In the genomic region with DNA sequence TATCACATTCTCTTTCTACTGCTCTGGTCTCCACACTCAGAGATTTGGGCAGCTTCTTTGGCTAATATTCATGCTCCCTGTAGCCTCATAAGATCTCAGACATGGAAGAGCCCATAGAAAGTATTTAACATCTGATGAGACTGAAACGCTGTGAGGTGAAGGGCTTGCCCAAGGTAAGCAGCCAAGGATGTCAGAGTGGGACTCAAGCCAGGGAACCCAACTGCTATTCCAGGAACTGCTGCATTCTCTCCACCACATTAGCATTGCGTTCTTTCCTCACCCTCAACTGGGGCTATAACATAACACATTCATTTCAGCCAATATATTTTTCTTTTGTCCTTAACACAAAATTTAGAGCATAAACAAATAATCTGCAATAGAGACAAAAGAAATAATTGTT, we compare ENCODE assay signal across 15 cellular contexts. TPM values are rescaled to one million over a fixed set of nuclear protein-coding genes. Genes with fewer than 3 reads are reported as not detected.
DNase-seq lines count a peak whose midpoint lies in the region; ATAC-seq and TF ChIP-seq lines count a peak whose summit lies in the region.
"Had no signal": no experiment of that assay in that cellular context is flagged by ENCODE, and none has a peak within 500 bp of the region (broad histone marks: within the 10 kb centered on the region; RNA-seq: fewer than 3 reads in every experiment).

No MANE protein-coding gene starts in this region.

- CTCF ChIA-PET in HEK293T (lab: Yijun Ruan, JAX): interaction anchor here (0.6 to 1.1 kb wide), 3 partner anchors 9 to 495 kb away, joined by 3 to 4 read pairs (median 3); no protein-coding TSS in a partner anchor

- H3K9me3 Mint-ChIP-seq in activated T-cell treated with anti-CD3 and anti-CD28 coated beads, Interleukin-2, amount 50 U/mL, for 4 hours: no peaks in the 10 kb centered on the region
- H3K9me3 Mint-ChIP-seq in brain: no peaks in the 10 kb centered on the region

- peak overlapping the region; percentile 83 for H3K4me3 Mint-ChIP-seq in activated T-cell treated with anti-CD3 and anti-CD28 coated beads, Interleukin-2, amount 50 U/mL, for 4 hours
- peak overlapping the region in 3 of 5 experiments; percentile 28 to 92 (median 39) for H3K4me3 Mint-ChIP-seq in brain

- no peak for TF ChIP-seq POLR2A in suprapubic skin (IDR thresholded peaks at IDR 0.05)

- H3K9me3 ChIP-seq in lung (ENCODE audit: control insufficient read depth in 2 of 2, insufficient read depth in 1 of 2, low read length in 1 of 2) (no peaks in the 10 kb centered on the region), suprapubic skin (no peaks in the 10 kb centered on the region)
- H3K9me3 ChIP-seq: A549, pancreas had no signal

- H3K36me3 ChIP-seq in lung (ENCODE audit: control insufficient read depth in 2 of 2, insufficient read depth in 2 of 2, low read length in 2 of 2): no peaks in the 10 kb centered on the region
- peaks cover 7% of the 10 kb centered on the region for H3K36me3 ChIP-seq in suprapubic skin
- H3K36me3 ChIP-seq: pancreas had no signal

- TF ChIP-seq CTCF in brain (conservative IDR thresholded peaks at IDR 0.05) (no peak), lung (IDR thresholded peaks at IDR 0.05; ENCODE audit: control extremely low read depth, extremely low read depth) (no peak), suprapubic skin (IDR thresholded peaks at IDR 0.05) (no peak)

- no peaks in the 10 kb centered on the region for H3K36me3 Mint-ChIP-seq in activated T-cell treated with anti-CD3 and anti-CD28 coated beads, Interleukin-2, amount 50 U/mL, for 4 hours (ENCODE audit: insufficient read depth)
- no peaks in the 10 kb centered on the region for H3K36me3 Mint-ChIP-seq in brain

- no peak overlapping the region for H3K27ac Mint-ChIP-seq in brain

- TF ChIP-seq EP300 in suprapubic skin (IDR thresholded peaks at IDR 0.05): no peak

- H3K27ac ChIP-seq in lung (ENCODE audit: low read depth in 1 of 2, low read length in 1 of 2) (peak overlapping the region; percentile 9 to 34), suprapubic skin (no peak overlapping the region)
- H3K27ac ChIP-seq: A549, GM23248, pancreas, SK-N-MC had no signal

- ATAC-seq in activated T-cell treated with anti-CD3 and anti-CD28 coated beads, Interleukin-2, amount 50 U/mL, for 4 hours: no peak
- no peak for ATAC-seq in lung (ENCODE audit: insufficient read depth, low FRiP score)
- ATAC-seq: A549, pancreas had no signal

- H3K27me3 ChIP-seq in lung (ENCODE audit: control insufficient read depth, insufficient read depth): no peaks in the 10 kb centered on the region
- H3K27me3 ChIP-seq in suprapubic skin: no peaks in the 10 kb centered on the region
- H3K27me3 ChIP-seq: pancreas had no signal

- H3K4me1 Mint-ChIP-seq in activated T-cell treated with anti-CD3 and anti-CD28 coated beads, Interleukin-2, amount 50 U/mL, for 4 hours (ENCODE audit: low read depth): peaks cover 71% of the 10 kb centered on the region
- peaks cover 41% of the 10 kb centered on the region for H3K4me1 Mint-ChIP-seq in brain

- no peak for DNase-seq in activated T-cell treated with anti-CD3 and anti-CD28 coated beads, Interleukin-2, amount 50 U/mL, for 4 hours
- DNase-seq in activated T-cell treated with anti-CD3 and anti-CD28 coated beads, Interleukin-2, amount 50 U/mL, for 48 hours: no peak
- DNase-seq in lung (ENCODE audit: low spot score) (no peak), suprapubic skin (ENCODE audit: low spot score in 2 of 2) (no peak), T-helper 9 cell (no peak), HEK293T (ENCODE audit: extremely low spot score) (no peak), SIG-M5 treated with dmso at 0.1 percent for 504 hours (lab: John Stamatoyannopoulos, UW; ENCODE audit: unreplicated experiment) (no peak)
- DNase-seq: activated CD4-positive, alpha-beta T cell treated with anti-CD3 and anti-CD28 coated beads for 48 hours; GM23248; NCI-H1105; NCI-H510A treated with DMSO at 0.1 percent for 48 hours; pancreas had no signal

- peaks cover 10 to 24% of the 10 kb centered on the region in 2 donors for H3K4me1 ChIP-seq in lung (ENCODE audit: control insufficient read depth in 2 of 2, insufficient read depth in 2 of 2, low read length in 2 of 2)
- H3K4me1 ChIP-seq in suprapubic skin: peaks cover 82% of the 10 kb centered on the region

- WGBS in lung, 2 donors: 47 to 82% methylated on average over 2 of the region's 2 CpGs
- 28% methylated on average over 2 of the region's 2 CpGs for WGBS in suprapubic skin

- H3K27me3 Mint-ChIP-seq in activated T-cell treated with anti-CD3 and anti-CD28 coated beads, Interleukin-2, amount 50 U/mL, for 4 hours (ENCODE audit: low read depth): no peaks in the 10 kb centered on the region
- peaks cover 42% of the 10 kb centered on the region for H3K27me3 Mint-ChIP-seq in brain

- H3K4me3 ChIP-seq in lung: peak overlapping the region; percentile 8
- H3K4me3 ChIP-seq in suprapubic skin: peak overlapping the region; percentile 64
- H3K4me3 ChIP-seq: A549, GM23248, SK-N-MC had no signal

- POLR2A ChIA-PET in HEK293T (lab: Yijun Ruan, JAX): no interaction called here

TF ChIP-seq in HEK293T, 16 proteins besides CTCF, POLR2A, EP300 and RAD21:
- TF ChIP-seq BHLHE40 (IDR thresholded peaks at IDR 0.05; ENCODE audit: borderline replicate concordance) (no peak), L3MBTL2 (conservative IDR thresholded peaks at IDR 0.05) (no peak), ELF4 (IDR thresholded peaks at IDR 0.05) (no peak), TARDBP (IDR thresholded peaks at IDR 0.05) (no peak), HDGF (IDR thresholded peaks at IDR 0.05; ENCODE audit: borderline replicate concordance) (no peak), FOXA1 (IDR thresholded peaks at IDR 0.05) (no peak), ZNF384 (IDR thresholded peaks at IDR 0.05) (no peak), FOXK2 (IDR thresholded peaks at IDR 0.05) (no peak), CTBP1 (IDR thresholded peaks at IDR 0.05; ENCODE audit: borderline replicate concordance) (no peak), SUZ12 (IDR thresholded peaks at IDR 0.05) (no peak)
- TF ChIP-seq, protein P1, sequence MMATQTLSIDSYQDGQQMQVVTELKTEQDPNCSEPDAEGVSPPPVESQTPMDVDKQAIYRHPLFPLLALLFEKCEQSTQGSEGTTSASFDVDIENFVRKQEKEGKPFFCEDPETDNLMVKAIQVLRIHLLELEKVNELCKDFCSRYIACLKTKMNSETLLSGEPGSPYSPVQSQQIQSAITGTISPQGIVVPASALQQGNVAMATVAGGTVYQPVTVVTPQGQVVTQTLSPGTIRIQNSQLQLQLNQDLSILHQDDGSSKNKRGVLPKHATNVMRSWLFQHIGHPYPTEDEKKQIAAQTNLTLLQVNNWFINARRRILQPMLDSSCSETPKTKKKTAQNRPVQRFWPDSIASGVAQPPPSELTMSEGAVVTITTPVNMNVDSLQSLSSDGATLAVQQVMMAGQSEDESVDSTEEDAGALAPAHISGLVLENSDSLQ (IDR thresholded peaks at IDR 0.05): no peak

RNA-seq across cellular contexts. Expression of a gene that starts 3.8 kb away (rescaled TPM):
- under 1 TPM; 0.18 to 0.54 (median 0.26) TPM for total RNA-seq in activated T-cell treated with anti-CD3 and anti-CD28 coated beads, Interleukin-2, amount 50 U/mL, for 4 hours
- polyA plus RNA-seq in brain (ENCODE audit: insufficient read depth, low read depth, low replicate concordance) (0.53 TPM), lung (10 to 100 TPM in 1 of 2 donors, 1 to 10 TPM in 1; 3.5 to 11.0 TPM)
- total RNA-seq in lung (10 to 100 TPM in 1 of 2 donors, 1 to 10 TPM in 1; 8.0 to 18.4 TPM), suprapubic skin (100 to 1,000 TPM in 1 of 4 donors, 10 to 100 TPM in 3; 68.8 to 109 (median 86.4) TPM)

Comparison
In these comparisons a context has a peak if more than half of its experiments do, and no peak if none do; other contexts are left out.
1. RNA of a gene that starts 3.8 kb away (total RNA-seq): 68.8 to 109 TPM in suprapubic skin and 8.0 to 18.4 TPM in lung; 0.18 to 0.54 TPM in activated T-cell treated with anti-CD3 and anti-CD28 coated beads, Interleukin-2, amount 50 U/mL, for 4 hours; every median in the first group is over 4 times any median in the second.